ENCODE assay signal across 1 cellular context in genomic region chr5:133977858-133978257, GRCh38.
TF ChIP-seq lines count a peak whose summit lies in the region.

No MANE protein-coding gene starts in this region.

TF ChIP-seq in HepG2, 621 proteins besides CTCF, POLR2A, EP300 and RAD21:
- TF ChIP-seq ZNF572 (CRISPR knock-in tag; IDR thresholded peaks at IDR 0.05) (no peak), FOSL2 (CRISPR knock-in tag; IDR thresholded peaks at IDR 0.05) (peak; percentile 62), SOX5 (CRISPR knock-in tag; IDR thresholded peaks at IDR 0.05; ENCODE audit: borderline replicate concordance) (no peak), RORA (CRISPR knock-in tag; IDR thresholded peaks at IDR 0.05) (no peak), CREM (IDR thresholded peaks at IDR 0.05) (no peak), CREM (CRISPR knock-in tag; IDR thresholded peaks at IDR 0.05) (no peak), CBX2 (IDR thresholded peaks at IDR 0.05; ENCODE audit: low read depth, low read length) (no peak), CBX2 (CRISPR knock-in tag; IDR thresholded peaks at IDR 0.05; ENCODE audit: low read depth) (no peak), ZNF550 (CRISPR knock-in tag; IDR thresholded peaks at IDR 0.05; ENCODE audit: borderline replicate concordance) (no peak), NFE2L2 (IDR thresholded peaks at IDR 0.05; ENCODE audit: low read length) (0 out of 2 replicates have a peak, but pooled peaks have one; percentile 10), ARID4A (CRISPR knock-in tag; IDR thresholded peaks at IDR 0.05; ENCODE audit: borderline replicate concordance) (peak; percentile 1; the same call in 1 of the 2 replicates)
